25 cellular contexts compared by ENCODE assay signal in the genomic region with DNA sequence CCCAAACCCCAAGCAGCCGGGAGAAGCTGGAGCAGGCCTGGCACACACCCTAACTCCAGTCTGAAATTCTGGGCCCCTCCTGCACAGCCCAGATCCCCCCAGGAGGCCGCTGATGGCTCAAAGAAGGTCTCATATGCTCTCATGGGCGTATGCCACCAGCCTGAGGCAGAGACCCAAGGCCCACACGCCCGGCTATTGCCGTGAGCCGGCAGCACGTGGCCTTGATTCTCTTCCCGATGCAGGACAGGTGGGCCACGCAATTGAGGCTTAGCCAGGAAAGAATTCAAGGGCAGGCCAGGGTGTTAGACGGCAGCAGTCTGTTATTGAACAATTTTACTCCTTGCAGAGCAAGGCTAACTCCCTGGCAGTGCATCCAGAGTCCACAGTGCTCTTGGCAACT.
"Had no signal": no experiment of that assay in that cellular context is flagged by ENCODE, and none has a peak within 500 bp of the region (broad histone marks: within the 10 kb centered on the region; RNA-seq: fewer than 3 reads in every experiment).

No MANE protein-coding gene starts in this region.

- H3K27ac Mint-ChIP-seq: activated CD4-positive, alpha-beta T cell treated with anti-CD3 and anti-CD28 coated beads, Interleukin-2, amount 10 ng/mL, durations not matched to agents 7 days and 5 days; activated CD8-positive, alpha-beta memory T cell treated with anti-CD3 and anti-CD28 coated beads, Interleukin-2, amount 10 ng/mL, durations not matched to agents 7 days and 5 days; activated CD8-positive, alpha-beta T cell treated with anti-CD3 and anti-CD28 coated beads for 36 hours; activated naive CD4-positive, alpha-beta T cell treated with anti-CD3 and anti-CD28 coated beads, Interleukin-2, amount 50 U/mL, for 72 hours; activated T-helper 1 cell treated with anti-CD3 and anti-CD28 coated beads, Interleukin-12 subunit alpha, Interleukin-12 subunit beta, Interleukin-2, Interleukin-4 antibody, amounts not matched to agents 30 ng/mL and 10 ng/mL and 1 ng/mL, durations not matched to agents 14 hours and 24 hours and 36 hours; nephron; stimulated activated memory B cell treated with anti-CD40 and anti-IgM and Interleukin-4, amounts not matched to agents 10 μg/mL and 1 μg/mL and 100 μg/mL, for 72 hours had no signal

- H3K27ac ChIP-seq: colonic mucosa, dorsolateral prefrontal cortex, epithelial cell of prostate, gastroesophageal sphincter, neutrophil, stomach, suprapubic skin, transverse colon, uterus had no signal

- H3K27me3 ChIP-seq: uterus had no signal

- DNase-seq: activated CD4-positive, alpha-beta T cell treated with anti-CD3 and anti-CD28 coated beads, Interleukin-2, amount 10 ng/mL, durations not matched to agents 7 days and 5 days; activated CD4-positive, CD25-positive, alpha-beta regulatory T cell treated with anti-CD3 and anti-CD28 coated beads, Interleukin-2, amount 50 U/mL, for 72 hours; activated CD8-positive, alpha-beta memory T cell treated with anti-CD3 and anti-CD28 coated beads, Interleukin-2, amount 10 ng/mL, durations not matched to agents 7 days and 5 days; activated CD8-positive, alpha-beta T cell treated with anti-CD3 and anti-CD28 coated beads for 36 hours; aorta; central memory CD4-positive, alpha-beta T cell; colonic mucosa; head of caudate nucleus; hypothalamus; left ventricle myocardium superior; stimulated activated CD4-positive, alpha-beta T cell treated with anti-CD3 and anti-CD28 coated beads, Interleukin-2, amount 100 ng/mL, for 24 hours; stomach; T-helper 2 cell; uterus had no signal

- H3K27me3 Mint-ChIP-seq: activated CD8-positive, alpha-beta T cell treated with anti-CD3 and anti-CD28 coated beads for 36 hours had no signal

- H3K9me3 ChIP-seq: colonic mucosa, neutrophil had no signal

- H3K4me3 Mint-ChIP-seq: activated CD4-positive, alpha-beta T cell treated with anti-CD3 and anti-CD28 coated beads, Interleukin-2, amount 10 ng/mL, durations not matched to agents 7 days and 5 days; activated CD8-positive, alpha-beta memory T cell treated with anti-CD3 and anti-CD28 coated beads, Interleukin-2, amount 10 ng/mL, durations not matched to agents 7 days and 5 days; activated CD8-positive, alpha-beta T cell treated with anti-CD3 and anti-CD28 coated beads for 36 hours; activated T-helper 1 cell treated with anti-CD3 and anti-CD28 coated beads, Interleukin-12 subunit alpha, Interleukin-12 subunit beta, Interleukin-2, Interleukin-4 antibody, amounts not matched to agents 30 ng/mL and 10 ng/mL and 1 ng/mL, durations not matched to agents 14 hours and 24 hours and 36 hours; nephron; stimulated activated memory B cell treated with anti-CD40 and anti-IgM and Interleukin-4, amounts not matched to agents 10 μg/mL and 1 μg/mL and 100 μg/mL, for 72 hours had no signal

- H3K4me3 ChIP-seq: colonic mucosa, dorsolateral prefrontal cortex, gastroesophageal sphincter, stomach, suprapubic skin, transverse colon, uterus had no signal

- H3K4me1 ChIP-seq: colonic mucosa, gastroesophageal sphincter, transverse colon, uterus had no signal

- ATAC-seq: activated CD8-positive, alpha-beta memory T cell treated with anti-CD3 and anti-CD28 coated beads, Interleukin-2, amount 10 ng/mL, durations not matched to agents 7 days and 5 days; activated CD8-positive, alpha-beta T cell treated with anti-CD3 and anti-CD28 coated beads for 36 hours; gastroesophageal sphincter; left ventricle myocardium superior; sciatic nerve; stimulated activated memory B cell treated with anti-CD40 and anti-IgM and Interleukin-4, amounts not matched to agents 10 μg/mL and 1 μg/mL and 100 μg/mL, for 72 hours had no signal

- H3K4me1 Mint-ChIP-seq: activated CD4-positive, alpha-beta T cell treated with anti-CD3 and anti-CD28 coated beads, Interleukin-2, amount 10 ng/mL, durations not matched to agents 7 days and 5 days; activated CD8-positive, alpha-beta memory T cell treated with anti-CD3 and anti-CD28 coated beads, Interleukin-2, amount 10 ng/mL, durations not matched to agents 7 days and 5 days; nephron had no signal

- H3K36me3 ChIP-seq: colonic mucosa, gastroesophageal sphincter, neutrophil, suprapubic skin, transverse colon, uterus had no signal
